In the genomic region with DNA sequence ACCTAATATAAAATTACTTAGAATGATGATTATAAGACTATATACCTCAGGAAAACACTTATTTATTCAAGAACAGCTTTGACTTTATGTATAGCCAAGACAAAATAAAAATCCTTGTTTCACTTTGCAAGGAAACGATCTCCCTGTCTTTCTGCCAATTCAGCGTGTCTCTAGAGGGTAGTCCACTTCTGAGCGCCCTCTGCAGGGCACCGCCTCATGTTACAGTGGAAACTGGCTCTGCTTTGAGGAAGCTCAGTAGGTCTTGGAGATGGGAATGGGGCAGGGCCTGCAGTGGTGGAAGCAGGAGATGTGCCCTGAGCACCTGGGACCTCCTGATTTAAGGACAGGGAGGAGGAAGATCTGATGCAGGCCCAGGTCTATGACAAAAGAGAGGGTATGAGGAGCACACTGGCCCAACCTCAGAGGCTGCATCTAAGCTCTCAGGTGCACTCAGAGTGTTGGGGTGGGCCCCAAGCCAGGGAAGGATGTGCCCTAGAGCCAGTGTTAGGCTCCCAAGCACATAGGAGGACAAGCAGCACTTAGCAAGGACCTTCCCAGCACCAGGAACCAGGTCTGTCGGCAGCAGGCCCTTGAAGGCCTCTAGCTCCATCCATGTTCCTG, we compare ENCODE assay signal across 9 cellular contexts.
A peak's percentile ranks its signal among the peaks of the same experiment; 100 is the strongest.
DNase-seq lines count a peak whose midpoint lies in the region; ATAC-seq, FAIRE-seq and TF ChIP-seq lines count a peak whose summit lies in the region.
"Had no signal": no experiment of that assay in that cellular context is flagged by ENCODE, and none has a peak within 500 bp of the region (broad histone marks: within the 10 kb centered on the region; RNA-seq: fewer than 3 reads in every experiment).

No MANE protein-coding gene starts in this region.

- intact Hi-C loops in kidney (cut with DNase I) = no loop called here

- H3K9me3 ChIP-seq in kidney (ENCODE audit: control insufficient read depth in 1 of 2, low read length in 2 of 2) = no peaks in the 10 kb centered on the region
- H3K9me3 ChIP-seq: ovary had no signal

- H3K36me3 ChIP-seq in kidney (ENCODE audit: control insufficient read depth in 1 of 2, insufficient read depth in 2 of 2, low read length in 2 of 2) = no peaks in the 10 kb centered on the region
- H3K36me3 ChIP-seq: ovary had no signal

- TF ChIP-seq CTCF in VCaP (conservative IDR thresholded peaks at IDR 0.05) = peak; percentile 96
- TF ChIP-seq CTCF in kidney (IDR thresholded peaks at IDR 0.05; ENCODE audit: borderline replicate concordance, extremely low read depth, insufficient read depth) = peak; percentile 48

- DNase-seq in EL (peak; percentile 70), LoVo (ENCODE audit: low spot score) (peak; percentile 72), kidney (no peak)
- no peak for DNase-seq in activated naive CD4-positive, alpha-beta T cell treated with anti-CD3 and anti-CD28 coated beads, Interleukin-2, amount 50 U/mL, for 16 hours

- H3K9ac ChIP-seq in kidney (ENCODE audit: low read length in 2 of 2) = no peak overlapping the region

- H3K4me1 ChIP-seq in kidney (ENCODE audit: control insufficient read depth in 1 of 2, insufficient read depth in 1 of 2, low read depth in 1 of 2, low read length in 2 of 2) = no peaks in the 10 kb centered on the region

- FAIRE-seq in kidney (lab: Jason Lieb, UNC) = no peak

- no peak overlapping the region for H3K4me3 ChIP-seq in kidney (ENCODE audit: low read length in 2 of 2)
- H3K4me3 ChIP-seq: ovary had no signal

- H3K27ac ChIP-seq in VCaP = peak overlapping the region; percentile 3; the same call in 1 of the 2 replicates
- no peak overlapping the region for H3K27ac ChIP-seq in kidney (ENCODE audit: low read depth in 2 of 2, low read length in 2 of 2)
- H3K27ac ChIP-seq: ovary had no signal

- ATAC-seq in HG02588 (IDR thresholded peaks at IDR 0.05; ENCODE audit: unreplicated experiment) (no peak), HG02759 (IDR thresholded peaks at IDR 0.05; ENCODE audit: unreplicated experiment) (no peak), HG03196 (IDR thresholded peaks at IDR 0.05; ENCODE audit: unreplicated experiment) (no peak)

Comparison
In these comparisons a context has a peak if more than half of its experiments do, and no peak if none do; other contexts are left out.
1. DNase-seq: peak in EL (single experiment) and LoVo (single experiment); none in kidney (single experiment) and activated naive CD4-positive, alpha-beta T cell treated with anti-CD3 and anti-CD28 coated beads, Interleukin-2, amount 50 U/mL, for 16 hours (single experiment).